In the genomic region with DNA sequence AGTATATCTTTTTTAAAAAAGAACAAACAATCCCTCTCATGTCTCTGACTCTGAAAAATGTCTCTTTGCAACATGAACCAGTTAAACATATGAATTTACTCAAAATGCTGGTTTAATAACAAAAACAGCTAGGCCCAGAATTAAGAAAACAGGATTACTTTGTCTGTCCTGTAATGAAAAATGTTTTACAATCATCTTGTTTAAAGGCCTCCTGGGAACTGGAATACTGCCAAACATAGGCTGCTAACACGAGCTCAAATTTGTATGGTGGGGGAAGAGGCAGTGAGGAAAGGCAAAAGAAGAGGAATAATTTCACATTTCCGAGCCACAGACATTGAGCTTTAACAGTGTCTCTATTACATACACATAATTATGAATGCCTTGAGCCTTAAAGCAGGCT, we compare ENCODE assay signal across 12 cellular contexts.
DNase-seq lines count a peak whose midpoint lies in the region; ATAC-seq, FAIRE-seq and TF ChIP-seq lines count a peak whose summit lies in the region.
"Had no signal": no experiment of that assay in that cellular context is flagged by ENCODE, and none has a peak within 500 bp of the region (broad histone marks: within the 10 kb centered on the region; RNA-seq: fewer than 3 reads in every experiment).

No MANE protein-coding gene starts in this region.

- in situ Hi-C loops in HepG2 (cut with HindIII; ENCODE audit: extremely low pct_ligation_motif_present, low pct_unique_long_range_greater_than_20kb), result loop anchor here (25.0 kb wide), 1 partner anchor 463 kb away; no protein-coding TSS in a partner anchor

- peaks cover 23% of the 10 kb centered on the region; the same call in 1 of the 2 replicates for H3K4me1 ChIP-seq in HepG2 (ENCODE audit: insufficient read depth, low read length)

- H3K4me3 Mint-ChIP-seq in brain, result peak overlapping the region in 4 of 5 experiments; percentile 19 to 65 (median 30)

- H3K27ac Mint-ChIP-seq in brain, result peak overlapping the region; percentile 24 to 94 (median 67)

- H3K9me3 Mint-ChIP-seq in brain, result peaks cover 6 to 24% (median 15%) of the 10 kb centered on the region in 5 experiments

- TF ChIP-seq POLR2A in HepG2 (IDR thresholded peaks at IDR 0.05; ENCODE audit: insufficient read depth in 1 of 2, low read depth in 2 of 2, low read length in 2 of 2) (no peak), lower leg skin (IDR thresholded peaks at IDR 0.05) (no peak)

- H3K79me2 ChIP-seq in HepG2 (ENCODE audit: insufficient read depth, low read length), result no peaks in the 10 kb centered on the region

- H3K4me3 ChIP-seq in AG10803 (ENCODE audit: low read length), result no peak overlapping the region
- no peak overlapping the region for H3K4me3 ChIP-seq in LNCaP clone FGC (ENCODE audit: low read depth, low read length)
- H3K4me3 ChIP-seq in HepG2 (replicated peaks in 1 of 3; ENCODE audit: insufficient read depth in 1 of 3, low read depth in 2 of 3, low read length in 3 of 3), result no peak overlapping the region
- H3K4me3 ChIP-seq in lower leg skin (ENCODE audit: low read depth, poor library complexity, severe bottlenecking), result no peak overlapping the region
- H3K4me3 ChIP-seq: gastrocnemius medialis had no signal

- no peaks in the 10 kb centered on the region for H4K20me1 ChIP-seq in HepG2 (ENCODE audit: insufficient read depth, low read length)

- no peak overlapping the region for H2AFZ ChIP-seq in HepG2 (ENCODE audit: low read length)

- CTCF ChIA-PET in HepG2 (lab: Yijun Ruan, JAX; ENCODE audit: low intra/inter-chr PET ratio, low total read pairs), result no interaction called here

- WGBS in HepG2 (ENCODE audit: low lambda C conversion rate), result 52% methylated on average over 2 of the region's 2 CpGs
- WGBS in lower leg skin, 2 donors, result 27 to 33% methylated on average over 2 of the region's 2 CpGs

- intact Hi-C loops in HepG2 (cut with micrococcal nuclease; ENCODE audit: unreplicated experiment) (no loop called here), lower leg skin (cut with DNase I; ENCODE audit: low total_unique reads) (no loop called here)

- FAIRE-seq in HepG2 (lab: Jason Lieb, UNC), result no peak

- no peak for TF ChIP-seq CTCF in AG10803 (conservative IDR thresholded peaks at IDR 0.05; ENCODE audit: low read length)
- no peak for TF ChIP-seq CTCF in LNCaP clone FGC (IDR thresholded peaks at IDR 0.05; ENCODE audit: control insufficient read depth, extremely low read depth, insufficient read depth)
- no peak for TF ChIP-seq CTCF in brain (conservative IDR thresholded peaks at IDR 0.05)
- no peak for TF ChIP-seq CTCF in HepG2 (CRISPR knock-in tag; IDR thresholded peaks at IDR 0.05)
- TF ChIP-seq CTCF in lower leg skin (IDR thresholded peaks at IDR 0.05), result no peak

- TF ChIP-seq EP300 in HepG2 (IDR thresholded peaks at IDR 0.05; ENCODE audit: low read depth in 2 of 2, low read length in 2 of 2) (no peak), HepG2 (CRISPR knock-in tag; IDR thresholded peaks at IDR 0.05; ENCODE audit: borderline replicate concordance) (no peak)

- no peaks in the 10 kb centered on the region for H3K27me3 Mint-ChIP-seq in brain

- peak; percentile 63 for DNase-seq in AG10803 (ENCODE audit: low read depth)
- peak; percentile 53 for DNase-seq in LNCaP clone FGC (ENCODE audit: low read depth)
- DNase-seq in HepG2 (ENCODE audit: low spot score), result peak; percentile 10
- DNase-seq in NOMO-1 treated with DMSO at 0.1 percent for 48 hours (lab: John Stamatoyannopoulos, UW; ENCODE audit: unreplicated experiment), result no peak
- no peak for DNase-seq in lower leg skin (ENCODE audit: low spot score in 2 of 2)
- no peak for DNase-seq in activated CD8-positive, alpha-beta memory T cell treated with anti-CD3 and anti-CD28 coated beads for 24 hours
- DNase-seq: activated effector memory CD4-positive, alpha-beta T cell treated with Interleukin-2 at 50 U/mL for 16 hours; DND-41; T1000 had no signal

- H3K9me3 ChIP-seq in HepG2 (ENCODE audit: low read length), result no peaks in the 10 kb centered on the region
- H3K9me3 ChIP-seq: gastrocnemius medialis had no signal

- H3K4me1 Mint-ChIP-seq in brain, result peaks cover 19% of the 10 kb centered on the region

- H3K27me3 ChIP-seq in HepG2 (ENCODE audit: control insufficient read depth in 1 of 2, insufficient read depth in 2 of 2, low read length in 2 of 2), result no peaks in the 10 kb centered on the region
- H3K27me3 ChIP-seq: gastrocnemius medialis had no signal

- no peak overlapping the region for H3K4me2 ChIP-seq in HepG2 (ENCODE audit: low read depth, low read length)

- ATAC-seq in HepG2 (no peak), HG03432 (IDR thresholded peaks at IDR 0.05; ENCODE audit: unreplicated experiment) (no peak)
- ATAC-seq: gastrocnemius medialis had no signal

- H3K9ac ChIP-seq in HepG2 (ENCODE audit: insufficient read depth, low read depth, low read length), result no peak overlapping the region

- H3K36me3 Mint-ChIP-seq in brain, result peaks cover 19% of the 10 kb centered on the region

- H3K27ac ChIP-seq in HepG2 (ENCODE audit: extremely low read length, insufficient read depth, low read length), result no peak overlapping the region
- H3K27ac ChIP-seq: gastrocnemius medialis had no signal

- H3K36me3 ChIP-seq in HepG2 (replicated peaks in 1 of 2; ENCODE audit: control insufficient read depth in 1 of 2, insufficient read depth in 2 of 2, low read length in 2 of 2), result no peaks in the 10 kb centered on the region
- H3K36me3 ChIP-seq: gastrocnemius medialis had no signal

- no peak for TF ChIP-seq RAD21 in HepG2 (CRISPR knock-in tag; IDR thresholded peaks at IDR 0.05)

- POLR2A ChIA-PET in HepG2 (lab: Yijun Ruan, JAX), result no interaction called here

- BruUV-seq in HepG2 (replicated peaks; lab: Mats Ljungman, UMichigan), result no TSS peak

TF ChIP-seq in HepG2, 621 proteins besides CTCF, POLR2A, EP300 and RAD21:
- no peak for TF ChIP-seq RFXANK (CRISPR knock-in tag; IDR thresholded peaks at IDR 0.05)
- no peak for TF ChIP-seq REXO4 (CRISPR knock-in tag; IDR thresholded peaks at IDR 0.05; ENCODE audit: borderline replicate concordance)
- TF ChIP-seq, protein P1, sequence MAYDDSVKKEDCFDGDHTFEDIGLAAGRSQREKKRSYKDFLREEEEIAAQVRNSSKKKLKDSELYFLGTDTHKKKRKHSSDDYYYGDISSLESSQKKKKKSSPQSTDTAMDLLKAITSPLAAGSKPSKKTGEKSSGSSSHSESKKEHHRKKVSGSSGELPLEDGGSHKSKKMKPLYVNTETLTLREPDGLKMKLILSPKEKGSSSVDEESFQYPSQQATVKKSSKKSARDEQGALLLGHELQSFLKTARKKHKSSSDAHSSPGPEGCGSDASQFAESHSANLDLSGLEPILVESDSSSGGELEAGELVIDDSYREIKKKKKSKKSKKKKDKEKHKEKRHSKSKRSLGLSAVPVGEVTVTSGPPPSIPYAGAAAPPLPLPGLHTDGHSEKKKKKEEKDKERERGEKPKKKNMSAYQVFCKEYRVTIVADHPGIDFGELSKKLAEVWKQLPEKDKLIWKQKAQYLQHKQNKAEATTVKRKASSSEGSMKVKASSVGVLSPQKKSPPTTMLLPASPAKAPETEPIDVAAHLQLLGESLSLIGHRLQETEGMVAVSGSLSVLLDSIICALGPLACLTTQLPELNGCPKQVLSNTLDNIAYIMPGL (CRISPR knock-in tag; IDR thresholded peaks at IDR 0.05; ENCODE audit: borderline replicate concordance in 1 of 2, low read depth in 1 of 2), result no peak
- TF ChIP-seq KDM1A (CRISPR knock-in tag; IDR thresholded peaks at IDR 0.05), result no peak
- TF ChIP-seq, protein P2, sequence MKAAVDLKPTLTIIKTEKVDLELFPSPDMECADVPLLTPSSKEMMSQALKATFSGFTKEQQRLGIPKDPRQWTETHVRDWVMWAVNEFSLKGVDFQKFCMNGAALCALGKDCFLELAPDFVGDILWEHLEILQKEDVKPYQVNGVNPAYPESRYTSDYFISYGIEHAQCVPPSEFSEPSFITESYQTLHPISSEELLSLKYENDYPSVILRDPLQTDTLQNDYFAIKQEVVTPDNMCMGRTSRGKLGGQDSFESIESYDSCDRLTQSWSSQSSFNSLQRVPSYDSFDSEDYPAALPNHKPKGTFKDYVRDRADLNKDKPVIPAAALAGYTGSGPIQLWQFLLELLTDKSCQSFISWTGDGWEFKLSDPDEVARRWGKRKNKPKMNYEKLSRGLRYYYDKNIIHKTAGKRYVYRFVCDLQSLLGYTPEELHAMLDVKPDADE (CRISPR knock-in tag; IDR thresholded peaks at IDR 0.05), result no peak
- no peak for TF ChIP-seq ZFP90 (CRISPR knock-in tag; IDR thresholded peaks at IDR 0.05; ENCODE audit: borderline replicate concordance)

Comparison
In these comparisons a context has a peak if more than half of its experiments do, and no peak if none do; other contexts are left out.
1. DNase-seq: peak in AG10803 (single experiment), LNCaP clone FGC (single experiment) and HepG2 (single experiment); none in NOMO-1 treated with DMSO at 0.1 percent for 48 hours (single experiment), lower leg skin (0 of 2) and activated CD8-positive, alpha-beta memory T cell treated with anti-CD3 and anti-CD28 coated beads for 24 hours (single experiment).